Comparison of ENCODE assay signal across 22 cellular contexts in the genomic region with DNA sequence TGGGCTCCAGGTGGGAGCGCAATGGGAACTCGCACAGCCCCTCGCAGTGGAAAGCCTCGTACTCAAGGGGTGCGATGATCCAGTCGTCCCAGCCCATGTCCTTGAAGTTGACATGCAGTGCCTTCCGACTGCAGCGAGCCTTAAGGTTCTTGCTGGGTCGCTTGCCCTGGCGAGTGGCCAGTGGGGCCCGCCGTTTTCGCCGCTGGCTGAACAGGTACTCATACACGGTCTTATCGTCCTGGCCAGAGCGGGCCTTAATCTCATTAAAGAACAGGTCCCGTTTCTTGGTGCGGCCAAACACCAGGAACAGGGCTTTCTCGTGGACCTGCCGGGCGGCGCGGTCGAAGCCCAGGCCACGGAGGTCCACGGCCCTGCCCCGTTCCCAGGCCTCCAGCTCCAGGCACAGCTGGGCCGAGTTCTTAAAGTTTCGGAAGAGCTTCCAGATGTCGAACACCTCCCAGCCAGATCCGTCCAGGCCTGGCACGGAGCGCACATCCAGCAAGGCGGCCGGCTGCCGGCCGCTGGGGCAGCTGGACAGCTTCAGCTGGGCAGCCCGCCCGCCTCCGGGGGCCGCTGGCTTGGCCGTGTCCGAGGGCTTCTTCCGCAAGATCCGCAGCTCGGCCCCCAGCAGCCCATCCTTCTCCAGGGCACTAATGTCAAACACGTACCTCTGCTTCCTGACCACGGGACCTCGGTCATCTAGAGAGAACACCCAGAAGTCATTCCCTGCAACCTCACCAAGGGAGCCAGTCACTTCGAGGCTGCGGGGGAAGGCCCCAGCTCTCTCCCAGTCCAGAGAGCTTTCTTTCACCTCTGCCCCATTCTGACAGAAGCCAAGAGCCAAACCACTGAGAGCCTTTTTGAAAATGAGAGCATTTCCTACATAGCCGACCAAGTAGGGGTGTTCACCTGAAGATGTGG. TPM values are rescaled to one million over a fixed set of nuclear protein-coding genes. Genes with fewer than 3 reads are reported as not detected.
DNase-seq lines count a peak whose midpoint lies in the region; ATAC-seq, FAIRE-seq and TF ChIP-seq lines count a peak whose summit lies in the region.
"Had no signal": no experiment of that assay in that cellular context is flagged by ENCODE, and none has a peak within 500 bp of the region (broad histone marks: within the 10 kb centered on the region; RNA-seq: fewer than 3 reads in every experiment).

No MANE protein-coding gene starts in this region.

- no peak overlapping the region for H2BK5ac ChIP-seq in H1 (ENCODE audit: low read depth, low read length)

- TF ChIP-seq EP300 in H1 (IDR thresholded peaks at IDR 0.05; ENCODE audit: borderline replicate concordance in 1 of 2, low read depth in 2 of 2, low read length in 2 of 2) (no peak), sigmoid colon (IDR thresholded peaks at IDR 0.05) (no peak)

- H3K4ac ChIP-seq in H1 (replicated peaks; ENCODE audit: insufficient read length, low read depth, low read length), result no peak overlapping the region

- peak; percentile 11 for DNase-seq in GM10266 (ENCODE audit: extremely low spot score)
- no peak for DNase-seq in H1 (ENCODE audit: low read depth in 1 of 2, low spot score in 2 of 2)
- DNase-seq in left ventricle myocardium superior, result peak; percentile 82
- peak; percentile 73 for DNase-seq in sigmoid colon
- no peak for DNase-seq in activated CD8-positive, alpha-beta T cell treated with anti-CD3 and anti-CD28 coated beads for 36 hours
- DNase-seq in occipital lobe (lab: John Stamatoyannopoulos, UW), result no peak
- DNase-seq in midbrain (lab: John Stamatoyannopoulos, UW), result no peak
- DNase-seq: DMS79; H9; NCI-H1105 treated with DMSO at 0.1 percent for 48 hours; NK-92 treated with Interleukin-12 subunit alpha and Interleukin-12 subunit beta, amount 100 ng/mL, for 24 hours; Peyer's patch; SK-N-SH; stimulated activated CD4-positive, alpha-beta T cell treated with anti-CD3 and anti-CD28 coated beads, Interleukin-4, amount 100 ng/mL, for 1 hour; stimulated activated naive CD8-positive, alpha-beta T cell treated with anti-CD3 and anti-CD28 coated beads, Interleukin-15, Interleukin-2, amounts not matched to agents 100 U/mL and 50 U/mL, for 24 hours; tibial artery had no signal

- no peak overlapping the region for H4K5ac ChIP-seq in H1 (ENCODE audit: insufficient read length, low read depth, low read length)

- no peak overlapping the region for H3K9ac ChIP-seq in H1 (replicated peaks in 1 of 4; ENCODE audit: extremely low read depth in 1 of 4, low read depth in 3 of 4, low read length in 3 of 4)
- H3K9ac ChIP-seq: SK-N-SH had no signal

- TF ChIP-seq POLR2A in H1 (IDR thresholded peaks at IDR 0.05; ENCODE audit: control extremely low read depth in 1 of 2, low read depth in 2 of 2, low read length in 2 of 2), result no peak
- TF ChIP-seq POLR2A in sigmoid colon (IDR thresholded peaks at IDR 0.05), result no peak

- H3K27me3 Mint-ChIP-seq in activated CD8-positive, alpha-beta T cell treated with anti-CD3 and anti-CD28 coated beads for 36 hours, result no peaks in the 10 kb centered on the region

- no peaks in the 10 kb centered on the region for H3K79me1 ChIP-seq in H1 (ENCODE audit: low read depth, low read length)

- no peaks in the 10 kb centered on the region for H3K9me3 Mint-ChIP-seq in activated CD8-positive, alpha-beta T cell treated with anti-CD3 and anti-CD28 coated beads for 36 hours
- H3K9me3 Mint-ChIP-seq: H9 had no signal

- no peaks in the 10 kb centered on the region for H3K79me2 ChIP-seq in H1 (ENCODE audit: control insufficient read depth in 1 of 2, insufficient read depth in 2 of 2, low read length in 2 of 2)
- H3K79me2 ChIP-seq: hepatocyte had no signal

- H2BK12ac ChIP-seq in H1 (ENCODE audit: low read depth, low read length), result peak overlapping the region; percentile 68; the same call in 1 of the 2 replicates

- H2BK20ac ChIP-seq in H1 (ENCODE audit: low read length), result no peak overlapping the region

- no peak overlapping the region for H2AFZ ChIP-seq in H1 (ENCODE audit: low read length)
- H2AFZ ChIP-seq: hepatocyte had no signal

- H3K27me3 ChIP-seq in H1 (replicated peaks in 1 of 4; ENCODE audit: control insufficient read depth in 3 of 4, extremely low read depth in 1 of 4, insufficient read depth in 3 of 4, low read length in 3 of 4) (no peaks in the 10 kb centered on the region), sigmoid colon (no peaks in the 10 kb centered on the region)
- H3K27me3 ChIP-seq: hepatocyte, pancreas, Peyer's patch, tibial artery had no signal

- no peak overlapping the region for H3K56ac ChIP-seq in H1 (replicated peaks; ENCODE audit: insufficient read length, low read depth, low read length)

- no peak overlapping the region for H2AK5ac ChIP-seq in H1 (ENCODE audit: low read depth, low read length)

- 94% methylated on average over 52 of the region's 53 CpGs; no CpG with 5 or more reads in 1 of the 2 experiments for WGBS in H1 (ENCODE audit: extremely low coverage in 1 of 2, insufficient coverage in 1 of 2, insufficient read length in 1 of 2, insufficient replicate concordance in 2 of 2, low coverage in 1 of 2, low lambda C conversion rate in 2 of 2, missing lambda C conversion rate in 1 of 2), 2 experiments
- 86 to 88% methylated on average over 53 of the region's 53 CpGs for WGBS in sigmoid colon, 2 donors

- H3K14ac ChIP-seq in H1 (ENCODE audit: insufficient read length), result no peak overlapping the region

- POLR2A ChIA-PET in H1 (lab: Charles Lee; ENCODE audit: partially characterized antibody), result interaction anchor here (0.8 to 2.5 kb wide), 2 partner anchors 21 to 23 kb away, joined by 3 to 13 read pairs; partner anchors contain the start of genes CEP250 and UQCC1
- POLR2A ChIA-PET in activated CD8-positive, alpha-beta T cell treated with anti-CD3 and anti-CD28 coated beads for 36 hours (lab: Charles Lee), result no interaction called here

- H4K91ac ChIP-seq in H1 (replicated peaks; ENCODE audit: insufficient read length, low read length), result no peak overlapping the region

- no peak overlapping the region for H3K27ac Mint-ChIP-seq in activated CD8-positive, alpha-beta T cell treated with anti-CD3 and anti-CD28 coated beads for 36 hours

- H3K4me3 ChIP-seq in H1 (ENCODE audit: extremely low read depth in 1 of 4, insufficient read depth in 2 of 4, low read depth in 3 of 4, low read length in 4 of 4) (no peak overlapping the region), sigmoid colon (no peak overlapping the region)
- H3K4me3 ChIP-seq: hepatocyte, pancreas, Peyer's patch, tibial artery had no signal

- H3K27ac ChIP-seq in H1 (ENCODE audit: low read depth, low read length), result no peak overlapping the region
- H3K27ac ChIP-seq in sigmoid colon, result no peak overlapping the region
- H3K27ac ChIP-seq: hepatocyte, pancreas, Peyer's patch, tibial artery had no signal

- no peaks in the 10 kb centered on the region for H3K36me3 Mint-ChIP-seq in activated CD8-positive, alpha-beta T cell treated with anti-CD3 and anti-CD28 coated beads for 36 hours (ENCODE audit: low read depth)

- no peaks in the 10 kb centered on the region for H4K20me1 ChIP-seq in H1 (replicated peaks in 1 of 2; ENCODE audit: control insufficient read depth in 1 of 2, insufficient read depth in 2 of 2, low read length in 2 of 2)

- no peaks in the 10 kb centered on the region for H3K9me3 ChIP-seq in H1 (ENCODE audit: insufficient read depth in 2 of 2, low read depth in 1 of 2, low read length in 1 of 2)
- H3K9me3 ChIP-seq in sigmoid colon, result no peaks in the 10 kb centered on the region
- H3K9me3 ChIP-seq: pancreas, Peyer's patch, SK-N-SH, tibial artery had no signal

- H2BK120ac ChIP-seq in H1 (replicated peaks; ENCODE audit: low read depth, low read length), result no peak overlapping the region

- no peak for FAIRE-seq in H1 (lab: Jason Lieb, UNC)
- FAIRE-seq: pancreas had no signal

- no peak overlapping the region for H3K23ac ChIP-seq in H1 (ENCODE audit: insufficient read length)

- H4K8ac ChIP-seq in H1 (ENCODE audit: extremely low read depth, insufficient read depth, low read length), result no peak overlapping the region; the same call in 1 of the 2 replicates

- no peak overlapping the region for H3K4me2 ChIP-seq in H1 (ENCODE audit: insufficient read depth in 1 of 2, low read depth in 2 of 2, low read length in 2 of 2)
- H3K4me2 ChIP-seq: hepatocyte, SK-N-SH had no signal

- H3K23me2 ChIP-seq in H1 (ENCODE audit: low read depth, low read length), result peaks cover 3% of the 10 kb centered on the region

- H3K4me1 Mint-ChIP-seq in activated CD8-positive, alpha-beta T cell treated with anti-CD3 and anti-CD28 coated beads for 36 hours (ENCODE audit: low read depth), result no peaks in the 10 kb centered on the region

- no peak for TF ChIP-seq CTCF in GM10266 (IDR thresholded peaks at IDR 0.05; ENCODE audit: control insufficient read depth, insufficient read depth, low read depth, missing control alignments)
- no peak for TF ChIP-seq CTCF in H1 (IDR thresholded peaks at IDR 0.05; ENCODE audit: control extremely low read depth in 1 of 3, insufficient read depth in 1 of 3, low read depth in 1 of 3, low read length in 3 of 3)
- no peak for TF ChIP-seq CTCF in sigmoid colon (IDR thresholded peaks at IDR 0.05)
- no peak for TF ChIP-seq CTCF in activated CD8-positive, alpha-beta T cell treated with anti-CD3 and anti-CD28 coated beads for 36 hours (IDR thresholded peaks at IDR 0.05)

- H3K4me1 ChIP-seq in H1 (replicated peaks in 1 of 4; ENCODE audit: control insufficient read depth in 3 of 4, insufficient read depth in 4 of 4, low read length in 3 of 4) (peaks cover 5 to 25% (median 15%) of the 10 kb centered on the region in 4 experiments), sigmoid colon (peaks cover 0 to 35% (median 30%) of the 10 kb centered on the region in 4 donors)
- H3K4me1 ChIP-seq: pancreas, Peyer's patch had no signal

- TF ChIP-seq RAD21 in H1 (IDR thresholded peaks at IDR 0.05 in 1 of 2, conservative IDR thresholded peaks at IDR 0.05 in 1 of 2; ENCODE audit: low read depth in 2 of 2, low read length in 2 of 2), result no peak

- no peak overlapping the region for H3K18ac ChIP-seq in H1 (ENCODE audit: extremely low read depth, low read length)

- ATAC-seq in left ventricle myocardium superior, result peak; percentile 71
- ATAC-seq in activated CD8-positive, alpha-beta T cell treated with anti-CD3 and anti-CD28 coated beads for 36 hours, result no peak
- ATAC-seq in HG02571 (IDR thresholded peaks at IDR 0.05; ENCODE audit: unreplicated experiment), result no peak
- ATAC-seq: esophagus mucosa; pancreas; stimulated activated naive CD8-positive, alpha-beta T cell treated with anti-CD3 and anti-CD28 coated beads, Interleukin-15, Interleukin-2, amounts not matched to agents 100 U/mL and 50 U/mL, for 24 hours had no signal

- CTCF ChIA-PET in H1 (lab: Charles Lee; ENCODE audit: partially characterized antibody), result interaction anchor here (0.6 to 7.3 kb wide), 13 partner anchors 8 to 389 kb away, joined by 3 to 78 read pairs (median 4); no protein-coding TSS in a partner anchor
- CTCF ChIA-PET in activated CD8-positive, alpha-beta T cell treated with anti-CD3 and anti-CD28 coated beads for 36 hours (lab: Charles Lee), result no interaction called here

- H3K36me3 ChIP-seq in H1 (ENCODE audit: control insufficient read depth in 2 of 4, insufficient read depth in 4 of 4, low read length in 3 of 4), result no peaks in the 10 kb centered on the region
- H3K36me3 ChIP-seq in sigmoid colon, result no peaks in the 10 kb centered on the region
- H3K36me3 ChIP-seq: pancreas, Peyer's patch, tibial artery had no signal

- H3K4me3 Mint-ChIP-seq in activated CD8-positive, alpha-beta T cell treated with anti-CD3 and anti-CD28 coated beads for 36 hours, result no peak overlapping the region
- H3K4me3 Mint-ChIP-seq: H9 had no signal

- intact Hi-C loops in left ventricle myocardium superior (cut with micrococcal nuclease), result no loop called here
- intact Hi-C loops in sigmoid colon (cut with DNase I), result loop anchor here (5.0 kb wide), 1 partner anchor 287 kb away; the partner anchor contains the start of gene EDEM2
- intact Hi-C loops in activated CD8-positive, alpha-beta T cell treated with anti-CD3 and anti-CD28 coated beads for 36 hours (cut with micrococcal nuclease), result no loop called here

- H2BK15ac ChIP-seq in H1 (ENCODE audit: low read length), result peak overlapping the region; percentile 61

RNA-seq across cellular contexts. Expression of gene GDF5, which starts 3.7 kb away (rescaled TPM):
- not detected in 2 replicates for total RNA-seq in H1 (2021; fragmentation: NEBNext Ultra II Directional; extraction: Animal tissue kit (Norgen Biotek cat#: 25700))
- polyA plus RNA-seq in H1 (2011; rRNA removed), result 0.03 and 0.05 TPM in 2 replicates
- 0.03 TPM for polyA plus RNA-seq in H1 (2011; cell fraction: cytosol; rRNA removed)
- not detected for polyA plus RNA-seq in H1 (2011; cell fraction: nucleus; rRNA removed)
- 0.06 TPM in 1 of 4 replicates, not detected in the others for polyA plus RNA-seq in H1 (2012, experiment 1 of 2)
- polyA plus RNA-seq in H1 (2012, experiment 2 of 2), result not detected
- polyA plus RNA-seq in H1 (2013, experiment 1 of 2), result not detected
- polyA plus RNA-seq in H1 (2013, experiment 2 of 2), result not detected
- polyA minus RNA-seq in H1 (2011; rRNA and poly(A)+ RNA removed), result 0.06 TPM in 1 of 2 replicates, not detected in the other
- polyA minus RNA-seq in H1 (2011; cell fraction: cytosol; rRNA and poly(A)+ RNA removed), result not detected
- polyA minus RNA-seq in H1 (2011; cell fraction: nucleus; rRNA and poly(A)+ RNA removed), result not detected
- total RNA-seq in left ventricle myocardium superior, result 0.12 TPM
- 1 to 10 TPM in 3 of 4 donors, under 1 TPM in 1; 0.82 to 2.8 (median 1.3) TPM for total RNA-seq in sigmoid colon
- under 1 TPM in 1 of 3 donors, not detected in 2; 0.74 TPM for polyA plus RNA-seq in sigmoid colon
- total RNA-seq in activated CD8-positive, alpha-beta T cell treated with anti-CD3 and anti-CD28 coated beads for 36 hours, result not detected
- 0.62 TPM for total RNA-seq in occipital lobe
- total RNA-seq: esophagus mucosa, H9, lung microvascular endothelial cell, NCI-H460, pancreas, Peyer's patch had no signal

RNA-seq across cellular contexts. Expression of gene CEP250, which starts 21.1 kb away (rescaled TPM):
- total RNA-seq in H1 (2021; fragmentation: NEBNext Ultra II Directional; extraction: Animal tissue kit (Norgen Biotek cat#: 25700)), result 33.1 and 33.7 TPM in 2 replicates
- polyA plus RNA-seq in H1 (2011; rRNA removed), result 2.6 and 4.6 TPM in 2 replicates
- polyA plus RNA-seq in H1 (2011; cell fraction: cytosol; rRNA removed), result 9.5 TPM
- 16.3 TPM for polyA plus RNA-seq in H1 (2011; cell fraction: nucleus; rRNA removed)
- polyA plus RNA-seq in H1 (2012, experiment 1 of 2), result 26.4 to 29.8 TPM (median 28.7 TPM) in 4 replicates
- polyA plus RNA-seq in H1 (2012, experiment 2 of 2), result 3.1 TPM
- 9.2 TPM for polyA plus RNA-seq in H1 (2013, experiment 1 of 2)
- 9.5 TPM for polyA plus RNA-seq in H1 (2013, experiment 2 of 2)
- polyA minus RNA-seq in H1 (2011; rRNA and poly(A)+ RNA removed), result 17.0 and 19.1 TPM in 2 replicates
- polyA minus RNA-seq in H1 (2011; cell fraction: cytosol; rRNA and poly(A)+ RNA removed), result 15.4 TPM
- polyA minus RNA-seq in H1 (2011; cell fraction: nucleus; rRNA and poly(A)+ RNA removed), result 13.4 TPM
- 17.7 TPM for total RNA-seq in left ventricle myocardium superior
- total RNA-seq in sigmoid colon, result 10 to 100 TPM; 12.8 to 35.2 (median 16.5) TPM
- polyA plus RNA-seq in sigmoid colon, result 10 to 100 TPM in 1 of 3 donors, 1 to 10 TPM in 2; 6.6 to 20.7 (median 9.7) TPM
- total RNA-seq in activated CD8-positive, alpha-beta T cell treated with anti-CD3 and anti-CD28 coated beads for 36 hours, result 10 to 100 TPM; 56.0 to 60.3 TPM
- 21.8 TPM for total RNA-seq in occipital lobe

RNA-seq across cellular contexts. Expression of gene UQCC1, which starts 22.6 kb away (rescaled TPM):
- total RNA-seq in H1 (2021; fragmentation: NEBNext Ultra II Directional; extraction: Animal tissue kit (Norgen Biotek cat#: 25700)), result 51.0 and 69.4 TPM in 2 replicates
- polyA plus RNA-seq in H1 (2011; rRNA removed) (31.2 and 38.0 TPM in 2 replicates), sigmoid colon (10 to 100 TPM; 15.6 to 41.2 (median 33.3) TPM)
- polyA plus RNA-seq in H1 (2011; cell fraction: cytosol; rRNA removed), result 45.6 TPM
- polyA plus RNA-seq in H1 (2011; cell fraction: nucleus; rRNA removed), result 88.9 TPM
- 45.5 to 61.7 TPM (median 49.2 TPM) in 4 replicates for polyA plus RNA-seq in H1 (2012, experiment 1 of 2)
- 26.1 TPM for polyA plus RNA-seq in H1 (2012, experiment 2 of 2)
- polyA plus RNA-seq in H1 (2013, experiment 1 of 2), result 55.0 TPM
- polyA plus RNA-seq in H1 (2013, experiment 2 of 2), result 52.4 TPM
- 41.9 and 53.5 TPM in 2 replicates for polyA minus RNA-seq in H1 (2011; rRNA and poly(A)+ RNA removed)
- polyA minus RNA-seq in H1 (2011; cell fraction: cytosol; rRNA and poly(A)+ RNA removed), result 33.1 TPM
- polyA minus RNA-seq in H1 (2011; cell fraction: nucleus; rRNA and poly(A)+ RNA removed), result 63.4 TPM
- total RNA-seq in left ventricle myocardium superior (153 TPM), sigmoid colon (10 to 100 TPM; 28.9 to 56.0 (median 37.5) TPM), occipital lobe (28.5 TPM)
- total RNA-seq in activated CD8-positive, alpha-beta T cell treated with anti-CD3 and anti-CD28 coated beads for 36 hours, result 10 to 100 TPM; 68.6 to 72.6 TPM

Comparison
In these comparisons a context has a peak if more than half of its experiments do, and no peak if none do; other contexts are left out.
1. DNase-seq: peak in GM10266 (single experiment), left ventricle myocardium superior (single experiment) and sigmoid colon (single experiment); none in H1 (0 of 2), activated CD8-positive, alpha-beta T cell treated with anti-CD3 and anti-CD28 coated beads for 36 hours (single experiment), occipital lobe (single experiment) and midbrain (single experiment).